ENCODE assay signal across 10 cellular contexts in the genomic region with DNA sequence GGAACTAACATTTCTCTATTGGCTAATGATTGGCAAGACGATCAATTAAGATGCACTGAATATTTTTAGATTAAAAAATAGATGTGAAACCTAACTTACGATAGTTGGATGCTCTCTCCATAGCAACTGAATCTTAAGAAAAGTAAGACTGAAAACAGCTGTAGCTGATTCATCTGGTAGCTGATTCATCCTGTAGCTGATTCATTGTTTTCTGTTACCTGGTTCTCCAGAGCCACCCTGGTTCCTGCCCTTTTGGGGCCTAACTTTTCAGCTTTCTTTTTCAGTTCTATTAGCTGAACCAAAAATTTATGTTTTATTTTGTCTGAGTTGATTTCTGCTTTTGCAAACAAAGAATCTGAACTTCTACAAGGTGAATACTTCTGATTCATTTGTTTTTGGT. TPM values are rescaled to one million over a fixed set of nuclear protein-coding genes. Genes with fewer than 3 reads are reported as not detected.
DNase-seq lines count a peak whose midpoint lies in the region; ATAC-seq and TF ChIP-seq lines count a peak whose summit lies in the region.
"Had no signal": no experiment of that assay in that cellular context is flagged by ENCODE, and none has a peak within 500 bp of the region (broad histone marks: within the 10 kb centered on the region; RNA-seq: fewer than 3 reads in every experiment).

No MANE protein-coding gene starts in this region.

- in situ Hi-C loops in GM13977 (cut with MboI; ENCODE audit: low pct_unique_long_range_greater_than_20kb, low sequenced_read_pairs, unreplicated experiment): no loop called here

- no peaks in the 10 kb centered on the region for H3K9me3 ChIP-seq in endodermal cell (ENCODE audit: control insufficient read depth, low read length)

- H3K36me3 ChIP-seq in endodermal cell (ENCODE audit: control insufficient read depth, insufficient read depth, low read length): no peaks in the 10 kb centered on the region

- H3K27me3 Mint-ChIP-seq in endodermal cell (ENCODE audit: insufficient read depth): peaks cover 28% of the 10 kb centered on the region

- H3K4me3 ChIP-seq in endodermal cell (ENCODE audit: low read length): no peak overlapping the region
- H3K4me3 ChIP-seq: SK-N-MC had no signal

- peaks cover 13% of the 10 kb centered on the region for H3K4me1 Mint-ChIP-seq in endodermal cell

- TF ChIP-seq CTCF in GM13977 (IDR thresholded peaks at IDR 0.05; ENCODE audit: extremely low read depth, insufficient read depth, missing control alignments) (no peak), foreskin keratinocyte (conservative IDR thresholded peaks at IDR 0.05) (no peak), endodermal cell (conservative IDR thresholded peaks at IDR 0.05) (no peak)

- H3K27me3 ChIP-seq in foreskin keratinocyte (peaks cover 1% of the 10 kb centered on the region), endodermal cell (ENCODE audit: control insufficient read depth, insufficient read depth, low read length, poor library complexity, severe bottlenecking) (peaks cover 10% of the 10 kb centered on the region)

- 39 to 100% methylated on average over 1 to 2 of the region's 2 CpGs for WGBS in endodermal cell (ENCODE audit: insufficient coverage in 1 of 2, insufficient read length in 1 of 2), 2 experiments

- no peaks in the 10 kb centered on the region for H3K9me3 Mint-ChIP-seq in endodermal cell

- H3K27ac Mint-ChIP-seq in endodermal cell: no peak overlapping the region
- H3K27ac Mint-ChIP-seq: brain had no signal

- ATAC-seq in GM21526 (IDR thresholded peaks at IDR 0.05; ENCODE audit: low FRiP score, unreplicated experiment) (peak; percentile 50), foreskin keratinocyte (peak; percentile 70), GM19023 (IDR thresholded peaks at IDR 0.05; ENCODE audit: unreplicated experiment) (no peak)

- H3K4me3 Mint-ChIP-seq in endodermal cell: no peak overlapping the region
- H3K4me3 Mint-ChIP-seq: brain had no signal

- H3K4me1 ChIP-seq in foreskin keratinocyte (peaks cover 3% of the 10 kb centered on the region), endodermal cell (ENCODE audit: control insufficient read depth, insufficient read depth, low read length) (peaks cover 3% of the 10 kb centered on the region)

- no peak overlapping the region for H3K9ac ChIP-seq in endodermal cell (ENCODE audit: extremely low read depth, low read length, poor library complexity, severe bottlenecking)

- no peaks in the 10 kb centered on the region for H3K36me3 Mint-ChIP-seq in endodermal cell (ENCODE audit: low read depth)
- H3K36me3 Mint-ChIP-seq: brain had no signal

- peak; percentile 74 for DNase-seq in GM13977 (ENCODE audit: low spot score)
- DNase-seq in LHCN-M2 (ENCODE audit: low read depth): peak; percentile 80
- DNase-seq in foreskin keratinocyte: peak; percentile 68 to 84
- DNase-seq in endodermal cell: no peak
- no peak for DNase-seq in NCI-H2227 (lab: John Stamatoyannopoulos, UW; ENCODE audit: unreplicated experiment)
- DNase-seq in H4 (ENCODE audit: low spot score): no peak

- H3K27ac ChIP-seq in foreskin keratinocyte: no peak overlapping the region
- H3K27ac ChIP-seq in endodermal cell (ENCODE audit: low read depth, low read length): no peak overlapping the region
- H3K27ac ChIP-seq: SK-N-MC had no signal

RNA-seq across cellular contexts. Expression of a gene that starts 22.7 kb away (rescaled TPM):
- 37.9 and 39.3 TPM in 2 replicates for total RNA-seq in LHCN-M2 (2014; rRNA removed)
- 31.6 TPM for polyA plus RNA-seq in LHCN-M2 (2012)
- 28.2 and 29.0 TPM in 2 replicates for total RNA-seq in foreskin keratinocyte
- 34.4 and 36.1 TPM in 2 replicates for polyA plus RNA-seq in foreskin keratinocyte
- 10 to 100 TPM; 13.7 to 15.2 TPM for total RNA-seq in endodermal cell
- polyA plus RNA-seq in endodermal cell (2013, experiment 1 of 2): 2.5 TPM
- polyA plus RNA-seq in endodermal cell (2013, experiment 2 of 2): 1.7 TPM
- total RNA-seq in H4 (2014; rRNA removed; shearing (Covaris generic)): 47.6 and 52.5 TPM in 2 replicates

RNA-seq across cellular contexts. Expression of a gene that starts 38.7 kb away (rescaled TPM):
- 10.1 and 16.7 TPM in 2 replicates for total RNA-seq in LHCN-M2 (2014; rRNA removed)
- polyA plus RNA-seq in LHCN-M2 (2012): 9.0 TPM
- total RNA-seq in foreskin keratinocyte: 35.8 and 42.7 TPM in 2 replicates
- 9.0 and 9.2 TPM in 2 replicates for polyA plus RNA-seq in foreskin keratinocyte
- 10 to 100 TPM; 51.3 to 68.9 TPM for total RNA-seq in endodermal cell
- 19.8 TPM for polyA plus RNA-seq in endodermal cell (2013, experiment 1 of 2)
- 18.6 TPM for polyA plus RNA-seq in endodermal cell (2013, experiment 2 of 2)
- 9.0 and 10.9 TPM in 2 replicates for total RNA-seq in H4 (2014; rRNA removed; shearing (Covaris generic))

RNA-seq across cellular contexts. Expression of a gene that starts 52.8 kb away (rescaled TPM):
- total RNA-seq in LHCN-M2 (2014; rRNA removed) (not detected in 2 replicates), foreskin keratinocyte (not detected in 2 replicates), endodermal cell (1 to 10 TPM in 1 of 2 donors, under 1 TPM in 1; 0.35 to 1.1 TPM)
- polyA plus RNA-seq in LHCN-M2 (2012): not detected
- polyA plus RNA-seq in foreskin keratinocyte: not detected in 2 replicates
- polyA plus RNA-seq in endodermal cell (2013, experiment 1 of 2): 0.25 TPM
- polyA plus RNA-seq in endodermal cell (2013, experiment 2 of 2): 0.17 TPM
- total RNA-seq in H4 (2014; rRNA removed; shearing (Covaris generic)): not detected in 2 replicates

Comparison
In these comparisons a context has a peak if more than half of its experiments do, and no peak if none do; other contexts are left out.
1. DNase-seq: peak in GM13977 (single experiment), LHCN-M2 (single experiment) and foreskin keratinocyte (2 of 2); none in endodermal cell (single experiment), NCI-H2227 (single experiment) and H4 (single experiment).